Comparison of ENCODE assay signal across 11 cellular contexts in genomic region chr14:103870891-103871595, GRCh38. TPM values are rescaled to one million over a fixed set of nuclear protein-coding genes. Genes with fewer than 3 reads are reported as not detected.
DNase-seq lines count a peak whose midpoint lies in the region; ATAC-seq and TF ChIP-seq lines count a peak whose summit lies in the region.
"Had no signal": no experiment of that assay in that cellular context is flagged by ENCODE, and none has a peak within 500 bp of the region (broad histone marks: within the 10 kb centered on the region; RNA-seq: fewer than 3 reads in every experiment).

No MANE protein-coding gene starts in this region.

- CTCF ChIA-PET in RWPE1 (lab: Yijun Ruan, JAX) = interaction anchor here (0.5 to 0.6 kb wide), 2 partner anchors 52 to 837 kb away, joined by 3 to 6 read pairs; no protein-coding TSS in a partner anchor

- no peak for TF ChIP-seq POLR2A in gastroesophageal sphincter (IDR thresholded peaks at IDR 0.05)

- H3K27ac Mint-ChIP-seq in activated T-cell treated with anti-CD3 and anti-CD28 coated beads, Interleukin-2, amount 50 U/mL, for 72 hours = no peak overlapping the region
- H3K27ac Mint-ChIP-seq in stimulated activated memory B cell treated with anti-CD40 and anti-IgM and Interleukin-4, amounts not matched to agents 10 μg/mL and 1 μg/mL and 100 μg/mL, for 72 hours = peak overlapping the region; percentile 87

- POLR2A ChIA-PET in RWPE1 (lab: Yijun Ruan, JAX; ENCODE audit: low non-redundant PET) = interaction anchor here (0.8 kb wide), 1 partner anchor 10 kb away, joined by 4 read pairs; no protein-coding TSS in a partner anchor

- no peaks in the 10 kb centered on the region for H3K9me2 ChIP-seq in hepatocyte (replicated peaks; ENCODE audit: insufficient read depth)

- H3K4me2 ChIP-seq in hepatocyte = peak overlapping the region; percentile 73

- H3K9me3 ChIP-seq in hepatocyte (ENCODE audit: low read depth) = no peaks in the 10 kb centered on the region
- H3K9me3 ChIP-seq in gastroesophageal sphincter = no peaks in the 10 kb centered on the region
- H3K9me3 ChIP-seq: tibial artery had no signal

- no peak overlapping the region for H2AFZ ChIP-seq in hepatocyte

- no peaks in the 10 kb centered on the region for H3K27me3 Mint-ChIP-seq in activated T-cell treated with anti-CD3 and anti-CD28 coated beads, Interleukin-2, amount 50 U/mL, for 72 hours (ENCODE audit: low read depth)
- peaks cover 9% of the 10 kb centered on the region for H3K27me3 Mint-ChIP-seq in stimulated activated memory B cell treated with anti-CD40 and anti-IgM and Interleukin-4, amounts not matched to agents 10 μg/mL and 1 μg/mL and 100 μg/mL, for 72 hours

- H3K27me3 ChIP-seq in hepatocyte (no peaks in the 10 kb centered on the region), gastroesophageal sphincter (no peaks in the 10 kb centered on the region)

- TF ChIP-seq EP300 in gastroesophageal sphincter (IDR thresholded peaks at IDR 0.05) = no peak

- peak overlapping the region; percentile 74 to 95 for H3K4me3 Mint-ChIP-seq in activated T-cell treated with anti-CD3 and anti-CD28 coated beads, Interleukin-2, amount 50 U/mL, for 72 hours
- H3K4me3 Mint-ChIP-seq in stimulated activated memory B cell treated with anti-CD40 and anti-IgM and Interleukin-4, amounts not matched to agents 10 μg/mL and 1 μg/mL and 100 μg/mL, for 72 hours = peak overlapping the region; percentile 90

- no peak for ATAC-seq in activated T-cell treated with anti-CD3 and anti-CD28 coated beads, Interleukin-2, amount 50 U/mL, for 72 hours (replicated peaks in 1 of 2)
- no peak for ATAC-seq in stimulated activated memory B cell treated with anti-CD40 and anti-IgM and Interleukin-4, amounts not matched to agents 10 μg/mL and 1 μg/mL and 100 μg/mL, for 72 hours
- ATAC-seq in gastroesophageal sphincter = no peak
- ATAC-seq in GM21717 (IDR thresholded peaks at IDR 0.05; ENCODE audit: unreplicated experiment) = no peak
- no peak for ATAC-seq in GM18511 (IDR thresholded peaks at IDR 0.05; ENCODE audit: unreplicated experiment)

- no peak overlapping the region for H3K4me3 ChIP-seq in hepatocyte
- no peak overlapping the region for H3K4me3 ChIP-seq in gastroesophageal sphincter

- H3K36me3 Mint-ChIP-seq in activated T-cell treated with anti-CD3 and anti-CD28 coated beads, Interleukin-2, amount 50 U/mL, for 72 hours (ENCODE audit: insufficient read depth in 2 of 2) = peaks cover 0 to 5% of the 10 kb centered on the region in 2 donors
- no peaks in the 10 kb centered on the region for H3K36me3 Mint-ChIP-seq in stimulated activated memory B cell treated with anti-CD40 and anti-IgM and Interleukin-4, amounts not matched to agents 10 μg/mL and 1 μg/mL and 100 μg/mL, for 72 hours

- peaks cover 3 to 4% of the 10 kb centered on the region in 2 donors for H3K9me3 Mint-ChIP-seq in activated T-cell treated with anti-CD3 and anti-CD28 coated beads, Interleukin-2, amount 50 U/mL, for 72 hours
- H3K9me3 Mint-ChIP-seq in stimulated activated memory B cell treated with anti-CD40 and anti-IgM and Interleukin-4, amounts not matched to agents 10 μg/mL and 1 μg/mL and 100 μg/mL, for 72 hours = peaks cover 6% of the 10 kb centered on the region

- peaks cover 16% of the 10 kb centered on the region for H3K4me1 Mint-ChIP-seq in activated T-cell treated with anti-CD3 and anti-CD28 coated beads, Interleukin-2, amount 50 U/mL, for 72 hours (ENCODE audit: low read depth)
- peaks cover 19% of the 10 kb centered on the region for H3K4me1 Mint-ChIP-seq in stimulated activated memory B cell treated with anti-CD40 and anti-IgM and Interleukin-4, amounts not matched to agents 10 μg/mL and 1 μg/mL and 100 μg/mL, for 72 hours

- TF ChIP-seq CTCF in RWPE1 (conservative IDR thresholded peaks at IDR 0.05; ENCODE audit: low read depth) (no peak), hepatocyte (IDR thresholded peaks at IDR 0.05; ENCODE audit: poor library complexity) (no peak), gastroesophageal sphincter (IDR thresholded peaks at IDR 0.05) (no peak)

- no peaks in the 10 kb centered on the region for H3K4me1 ChIP-seq in hepatocyte (ENCODE audit: insufficient read depth)
- peaks cover 0 to 27% (median 4%) of the 10 kb centered on the region in 3 donors for H3K4me1 ChIP-seq in gastroesophageal sphincter

- 90% methylated on average over 8 of the region's 8 CpGs for WGBS in hepatocyte (ENCODE audit: low lambda C conversion rate, missing lambda C conversion rate)
- 87 to 93% methylated on average over 3 to 5 of the region's 8 CpGs for WGBS in gastroesophageal sphincter (ENCODE audit: low coverage in 1 of 2), 2 donors

- H3K27ac ChIP-seq in RWPE1 (peak overlapping the region; percentile 95), hepatocyte (no peak overlapping the region), gastroesophageal sphincter (peak overlapping the region in 1 of 4 donors; percentile 15)
- H3K27ac ChIP-seq: tibial artery had no signal

- DNase-seq in activated T-cell treated with anti-CD3 and anti-CD28 coated beads, Interleukin-2, amount 50 U/mL, for 72 hours = no peak
- DNase-seq in activated T-cell treated with anti-CD3 and anti-CD28 coated beads, Interleukin-2, amount 50 U/mL, for 48 hours = no peak
- DNase-seq in RWPE1 (ENCODE audit: low spot score) (no peak), hepatocyte (ENCODE audit: low spot score) (no peak)
- DNase-seq: cerebellar nuclear complex, mammary epithelial cell, tibial artery had no signal

- no peaks in the 10 kb centered on the region for H4K20me1 ChIP-seq in hepatocyte (ENCODE audit: insufficient read depth, poor library complexity, severe bottlenecking)

- H3K79me2 ChIP-seq in hepatocyte = no peaks in the 10 kb centered on the region

- H3K36me3 ChIP-seq in hepatocyte (replicated peaks; ENCODE audit: insufficient read depth, low read depth) (no peaks in the 10 kb centered on the region), gastroesophageal sphincter (no peaks in the 10 kb centered on the region)
- H3K36me3 ChIP-seq: tibial artery had no signal

RNA-seq across cellular contexts. Expression of gene PPP1R13B, which starts 23.7 kb away (rescaled TPM):
- total RNA-seq in activated T-cell treated with anti-CD3 and anti-CD28 coated beads, Interleukin-2, amount 50 U/mL, for 72 hours = 10 to 100 TPM; 13.8 to 15.4 TPM
- total RNA-seq in hepatocyte = 8.1 and 9.4 TPM in 2 replicates
- 20.2 and 20.3 TPM in 2 replicates for polyA plus RNA-seq in hepatocyte
- total RNA-seq in gastroesophageal sphincter = 10 to 100 TPM; 13.9 to 24.8 (median 17.5) TPM

RNA-seq across cellular contexts. Expression of gene TDRD9, which starts 57.2 kb away (rescaled TPM):
- 1 to 10 TPM; 1.6 to 4.6 TPM for total RNA-seq in activated T-cell treated with anti-CD3 and anti-CD28 coated beads, Interleukin-2, amount 50 U/mL, for 72 hours
- total RNA-seq in hepatocyte = 0.73 and 2.2 TPM in 2 replicates
- 1.3 and 2.3 TPM in 2 replicates for polyA plus RNA-seq in hepatocyte
- total RNA-seq in gastroesophageal sphincter = 1 to 10 TPM; 1.6 to 5.4 (median 2.3) TPM
